Comparison of ENCODE assay signal across 16 cellular contexts in genomic region chr16:81774348-81774747, GRCh38. TPM values are rescaled to one million over a fixed set of nuclear protein-coding genes. Genes with fewer than 3 reads are reported as not detected.
A peak's percentile ranks its signal among the peaks of the same experiment; 100 is the strongest.
DNase-seq lines count a peak whose midpoint lies in the region; ATAC-seq, FAIRE-seq and TF ChIP-seq lines count a peak whose summit lies in the region.
"Had no signal": no experiment of that assay in that cellular context is flagged by ENCODE, and none has a peak within 500 bp of the region (broad histone marks: within the 10 kb centered on the region; RNA-seq: fewer than 3 reads in every experiment).

No MANE protein-coding gene starts in this region.

- peaks cover 29% of the 10 kb centered on the region for H3K27me3 Mint-ChIP-seq in neural progenitor cell (ENCODE audit: insufficient read depth, low read depth)

- no peaks in the 10 kb centered on the region for H4K20me1 ChIP-seq in neural progenitor cell (ENCODE audit: low read depth)

- DNase-seq in GM12891 (ENCODE audit: insufficient read length, low spot score) (no peak), UCSD-AML1 (lab: John Stamatoyannopoulos, UW; ENCODE audit: unreplicated experiment) (peak; percentile 37), neural progenitor cell (ENCODE audit: low spot score) (no peak), NCI-H2196 treated with DMSO at 0.1 percent for 48 hours (lab: John Stamatoyannopoulos, UW; ENCODE audit: unreplicated experiment) (no peak), frontal cortex (ENCODE audit: low spot score in 2 of 2) (no peak)
- DNase-seq in stimulated activated CD4-positive, alpha-beta T cell treated with anti-CD3 and anti-CD28 coated beads, Interleukin-4, amount 100 ng/mL, for 1 hour: no peak
- DNase-seq: activated CD4-positive, CD25-positive, alpha-beta regulatory T cell treated with anti-CD3 and anti-CD28 coated beads, Interleukin-2, amount 50 U/mL, for 72 hours; activated CD8-positive, alpha-beta memory T cell treated with anti-CD3 and anti-CD28 coated beads, Interleukin-2, amount 50 U/mL, for 4 hours; activated naive CD4-positive, alpha-beta T cell treated with Interleukin-2 at 50 U/mL for 16 hours; dorsolateral prefrontal cortex; esophagus squamous epithelium; NCI-H1048 had no signal

- no peak overlapping the region for H3K4me3 Mint-ChIP-seq in neural progenitor cell

- H3K79me2 ChIP-seq in neural progenitor cell (ENCODE audit: low read depth): no peaks in the 10 kb centered on the region

- H3K4me2 ChIP-seq in neural progenitor cell: no peak overlapping the region

- H3F3A ChIP-seq in neural progenitor cell (ENCODE audit: low read depth): peaks cover 8% of the 10 kb centered on the region

- peaks cover 28% of the 10 kb centered on the region for H3K27me3 ChIP-seq in neural progenitor cell

- peak overlapping the region; percentile 57 for H2AFZ ChIP-seq in neural progenitor cell (replicated peaks)

- H3K4me1 ChIP-seq in neural progenitor cell: no peaks in the 10 kb centered on the region
- H3K4me1 ChIP-seq: psoas muscle had no signal

- no peak overlapping the region for H3K27ac ChIP-seq in neural progenitor cell
- H3K27ac ChIP-seq: psoas muscle had no signal

- no peak for TF ChIP-seq POLR2A in GM12891 (IDR thresholded peaks at IDR 0.05; ENCODE audit: low read depth, low read length)

- TF ChIP-seq CTCF in neural progenitor cell (IDR thresholded peaks at IDR 0.05): no peak

- H3K36me3 ChIP-seq in neural progenitor cell: no peaks in the 10 kb centered on the region
- H3K36me3 ChIP-seq: esophagus squamous epithelium had no signal

- H3K9me3 Mint-ChIP-seq in neural progenitor cell: peaks cover 5% of the 10 kb centered on the region

- peak; percentile 72 for FAIRE-seq in GM12891 (lab: Jason Lieb, UNC)
- FAIRE-seq in frontal cortex (lab: Jason Lieb, UNC): no peak

- peaks cover 2% of the 10 kb centered on the region for H3K36me3 Mint-ChIP-seq in neural progenitor cell

- no peaks in the 10 kb centered on the region for H3K9me3 ChIP-seq in neural progenitor cell (ENCODE audit: low read depth)
- H3K9me3 ChIP-seq: esophagus squamous epithelium, psoas muscle had no signal

- peak overlapping the region; percentile 66 for H3K27ac Mint-ChIP-seq in neural progenitor cell

- H3K9ac ChIP-seq in neural progenitor cell: no peak overlapping the region

- H3K4me3 ChIP-seq in neural progenitor cell: no peak overlapping the region
- H3K4me3 ChIP-seq: dorsolateral prefrontal cortex, esophagus squamous epithelium, psoas muscle had no signal

- ATAC-seq in GM21786 (IDR thresholded peaks at IDR 0.05; ENCODE audit: unreplicated experiment) (peak; percentile 44), GM18870 (IDR thresholded peaks at IDR 0.05; ENCODE audit: unreplicated experiment) (no peak)
- ATAC-seq: HCT116, psoas muscle had no signal

- peaks cover 4% of the 10 kb centered on the region for H3K4me1 Mint-ChIP-seq in neural progenitor cell

TF ChIP-seq in GM12891, 5 proteins besides CTCF, POLR2A, EP300 and RAD21:
- TF ChIP-seq SPI1 (IDR thresholded peaks at IDR 0.05; ENCODE audit: low read depth, low read length) (peak; percentile 64), TAF1 (IDR thresholded peaks at IDR 0.05; ENCODE audit: low read depth, low read length) (no peak), PAX5 (IDR thresholded peaks at IDR 0.05; ENCODE audit: insufficient read depth, low read length, severe bottlenecking) (peak; percentile 9)

RNA-seq across cellular contexts. Expression of gene PLCG2, which starts 4.7 kb away (rescaled TPM):
- 139 TPM for polyA plus RNA-seq in GM12891 (2012; ENCODE audit: low read depth, missing spikeins)
- total RNA-seq in neural progenitor cell (ENCODE audit: low replicate concordance): 2.7 and 5.0 TPM in 2 replicates
- 1.2 TPM for total RNA-seq in frontal cortex
